Comparison of ENCODE assay signal across 1 cellular context in genomic region chr9:36862206-36863145, GRCh38.
TF ChIP-seq lines count a peak whose summit lies in the region.

No MANE protein-coding gene starts in this region.

TF ChIP-seq in HepG2, 621 proteins besides CTCF, POLR2A, EP300 and RAD21 (continued from another document):
- TF ChIP-seq ETS1 (CRISPR knock-in tag; IDR thresholded peaks at IDR 0.05) (no peak), ZNF318 (CRISPR knock-in tag; IDR thresholded peaks at IDR 0.05) (no peak), ARID3A (IDR thresholded peaks at IDR 0.05; ENCODE audit: low read depth, low read length) (no peak), RXRB (CRISPR knock-in tag; IDR thresholded peaks at IDR 0.05; ENCODE audit: borderline replicate concordance) (no peak), PATZ1 (CRISPR knock-in tag; IDR thresholded peaks at IDR 0.05) (no peak), MBNL3 (CRISPR knock-in tag; conservative IDR thresholded peaks at IDR 0.05) (no peak), STAG1 (CRISPR knock-in tag; IDR thresholded peaks at IDR 0.05) (peak; percentile 57), CEBPZ (IDR thresholded peaks at IDR 0.05; ENCODE audit: low read length) (no peak), ZNF687 (CRISPR knock-in tag; IDR thresholded peaks at IDR 0.05) (peak; percentile 21; the same call in 1 of the 2 replicates), TEAD3 (CRISPR knock-in tag; optimal IDR thresholded peaks at IDR 0.05; ENCODE audit: borderline replicate concordance) (peak; percentile 48), ZNF773 (CRISPR knock-in tag; IDR thresholded peaks at IDR 0.05; ENCODE audit: borderline replicate concordance) (no peak), WIZ (CRISPR knock-in tag; IDR thresholded peaks at IDR 0.05) (no peak)
